ENCODE assay signal across 10 cellular contexts in the genomic region with DNA sequence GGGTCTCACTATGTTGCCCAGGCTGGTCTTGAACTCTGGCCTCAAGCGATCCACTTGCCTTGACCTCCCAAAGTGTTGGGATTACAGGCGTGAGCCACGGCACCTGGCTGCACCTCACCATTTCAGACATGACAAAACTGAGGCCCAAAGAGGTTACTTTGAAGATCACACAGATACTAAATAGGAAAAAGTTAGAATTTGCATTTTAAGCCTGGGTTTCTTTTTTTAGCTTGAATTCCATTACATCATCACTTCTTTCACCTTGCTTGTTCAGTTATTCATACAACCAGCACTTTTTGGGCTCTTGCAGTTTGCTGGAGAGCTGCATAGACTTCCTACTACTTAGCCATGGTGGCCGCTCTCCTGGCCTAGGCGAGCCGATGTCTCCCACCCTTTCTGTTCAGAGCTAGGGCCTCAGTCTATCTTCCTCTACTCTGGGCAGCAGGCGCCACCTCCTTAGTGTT. TPM values are rescaled to one million over a fixed set of nuclear protein-coding genes. Genes with fewer than 3 reads are reported as not detected.
DNase-seq lines count a peak whose midpoint lies in the region; ATAC-seq and TF ChIP-seq lines count a peak whose summit lies in the region.
"Had no signal": no experiment of that assay in that cellular context is flagged by ENCODE, and none has a peak within 500 bp of the region (broad histone marks: within the 10 kb centered on the region; RNA-seq: fewer than 3 reads in every experiment).

No MANE protein-coding gene starts in this region.

- H3K4me1 Mint-ChIP-seq in activated T-cell treated with anti-CD3 and anti-CD28 coated beads, Interleukin-2, amount 50 U/mL, for 4 hours (ENCODE audit: low read depth) = peaks cover 54% of the 10 kb centered on the region
- H3K4me1 Mint-ChIP-seq in osteocyte (ENCODE audit: unreplicated experiment) = no peaks in the 10 kb centered on the region

- H3K27me3 ChIP-seq in mesenchymal stem cell (ENCODE audit: control insufficient read depth in 1 of 2, insufficient read depth in 1 of 2, low read length in 2 of 2) = peaks cover 0 to 16% of the 10 kb centered on the region in 2 experiments

- no peak for TF ChIP-seq CTCF in osteocyte (IDR thresholded peaks at IDR 0.05)

- H2BK15ac ChIP-seq in mesenchymal stem cell (ENCODE audit: low read depth, poor library complexity, severe bottlenecking) = no peak overlapping the region

- no peak overlapping the region for H3K23ac ChIP-seq in mesenchymal stem cell (ENCODE audit: low read length in 2 of 2)

- 99% methylated on average over 5 of the region's 7 CpGs for WGBS in mesenchymal stem cell

- no peak overlapping the region for H3K14ac ChIP-seq in mesenchymal stem cell (ENCODE audit: low read length in 2 of 2)

- no peak overlapping the region for H2BK12ac ChIP-seq in mesenchymal stem cell (ENCODE audit: low read length in 2 of 2)

- H3K4me3 ChIP-seq in mesenchymal stem cell (ENCODE audit: insufficient read depth in 1 of 2, low read depth in 1 of 2, low read length in 2 of 2) = no peak overlapping the region

- peak; percentile 39 for ATAC-seq in GM18870 (IDR thresholded peaks at IDR 0.05; ENCODE audit: unreplicated experiment)
- peak; percentile 31 for ATAC-seq in HG03095 (IDR thresholded peaks at IDR 0.05; ENCODE audit: unreplicated experiment)
- peak; percentile 44 to 57 for ATAC-seq in activated T-cell treated with anti-CD3 and anti-CD28 coated beads, Interleukin-2, amount 50 U/mL, for 4 hours

- H3K36me3 ChIP-seq in mesenchymal stem cell (ENCODE audit: control insufficient read depth in 1 of 2, insufficient read depth in 2 of 2, low read depth in 1 of 2, low read length in 2 of 2) = no peaks in the 10 kb centered on the region

- no peaks in the 10 kb centered on the region for H3K79me1 ChIP-seq in mesenchymal stem cell (replicated peaks; ENCODE audit: low read length, poor library complexity, severe bottlenecking)

- no peak overlapping the region for H2AK5ac ChIP-seq in mesenchymal stem cell (ENCODE audit: low read length, severe bottlenecking)

- no peak overlapping the region for H3K27ac Mint-ChIP-seq in osteocyte (ENCODE audit: unreplicated experiment)

- peak overlapping the region; percentile 76 for H3K4me3 Mint-ChIP-seq in activated T-cell treated with anti-CD3 and anti-CD28 coated beads, Interleukin-2, amount 50 U/mL, for 4 hours
- no peak overlapping the region for H3K4me3 Mint-ChIP-seq in osteocyte (ENCODE audit: unreplicated experiment)

- no peaks in the 10 kb centered on the region for H3K36me3 Mint-ChIP-seq in activated T-cell treated with anti-CD3 and anti-CD28 coated beads, Interleukin-2, amount 50 U/mL, for 4 hours (ENCODE audit: insufficient read depth)
- no peaks in the 10 kb centered on the region for H3K36me3 Mint-ChIP-seq in osteocyte (ENCODE audit: unreplicated experiment)

- H3K4me2 ChIP-seq in mesenchymal stem cell (ENCODE audit: low read length, poor library complexity, severe bottlenecking) = no peak overlapping the region

- H3K4ac ChIP-seq in mesenchymal stem cell (ENCODE audit: low read depth in 1 of 2, low read length in 2 of 2) = no peak overlapping the region

- no peak overlapping the region for H2AFZ ChIP-seq in mesenchymal stem cell (ENCODE audit: low read depth, low read length)

- no peak overlapping the region for H2BK120ac ChIP-seq in mesenchymal stem cell (ENCODE audit: low read depth, low read length)

- H3K27me3 Mint-ChIP-seq in activated T-cell treated with anti-CD3 and anti-CD28 coated beads, Interleukin-2, amount 50 U/mL, for 4 hours (ENCODE audit: low read depth) = no peaks in the 10 kb centered on the region
- no peaks in the 10 kb centered on the region for H3K27me3 Mint-ChIP-seq in osteocyte (ENCODE audit: unreplicated experiment)

- H4K8ac ChIP-seq in mesenchymal stem cell (ENCODE audit: low read length) = no peak overlapping the region

- H3K4me1 ChIP-seq in mesenchymal stem cell (ENCODE audit: control insufficient read depth, insufficient read depth, low read depth, low read length) = peaks cover 4% of the 10 kb centered on the region

- H3K9me3 Mint-ChIP-seq in activated T-cell treated with anti-CD3 and anti-CD28 coated beads, Interleukin-2, amount 50 U/mL, for 4 hours = no peaks in the 10 kb centered on the region
- H3K9me3 Mint-ChIP-seq in osteocyte (ENCODE audit: unreplicated experiment) = peaks cover 3% of the 10 kb centered on the region

- peak; percentile 38 for DNase-seq in activated T-cell treated with anti-CD3 and anti-CD28 coated beads, Interleukin-2, amount 50 U/mL, for 4 hours
- peak; percentile 51 to 61 for DNase-seq in stimulated activated CD4-positive, alpha-beta T cell treated with anti-CD3 and anti-CD28 coated beads, Interleukin-2, amount 100 ng/mL, for 24 hours
- DNase-seq in mesenchymal stem cell (no peak), SIG-M5 (lab: John Stamatoyannopoulos, UW) (no peak), osteocyte (ENCODE audit: extremely low spot score, unreplicated experiment) (no peak), ureter (ENCODE audit: low spot score) (no peak)

- H3K18ac ChIP-seq in mesenchymal stem cell (ENCODE audit: low read depth in 1 of 2, low read length in 2 of 2) = no peak overlapping the region

- H3K9ac ChIP-seq in mesenchymal stem cell (ENCODE audit: low read length) = no peak overlapping the region

- H2BK5ac ChIP-seq in mesenchymal stem cell (ENCODE audit: low read depth, low read length, poor library complexity, severe bottlenecking) = no peak overlapping the region

- no peak overlapping the region for H4K91ac ChIP-seq in mesenchymal stem cell (ENCODE audit: low read length)

- no peak overlapping the region for H3K27ac ChIP-seq in mesenchymal stem cell (ENCODE audit: low read length, poor library complexity, severe bottlenecking)

- H3K9me3 ChIP-seq in mesenchymal stem cell (ENCODE audit: control insufficient read depth, low read length) = peaks cover 5% of the 10 kb centered on the region

RNA-seq across cellular contexts. Expression of gene CD2, which starts 16.3 kb away (rescaled TPM):
- total RNA-seq in activated T-cell treated with anti-CD3 and anti-CD28 coated beads, Interleukin-2, amount 50 U/mL, for 4 hours = 100 to 1,000 TPM; 353 to 393 (median 374) TPM
- 0.03 TPM for polyA plus RNA-seq in mesenchymal stem cell (2013, experiment 1 of 2)
- not detected for polyA plus RNA-seq in mesenchymal stem cell (2013, experiment 2 of 2)
- total RNA-seq in osteocyte (not detected in 2 replicates), ureter (7.1 TPM)
- total RNA-seq: fibroblast of lung, myocyte had no signal
- polyA plus RNA-seq: fibroblast of lung had no signal

Comparison
In these comparisons a context has a peak if more than half of its experiments do, and no peak if none do; other contexts are left out.
1. DNase-seq: peak in activated T-cell treated with anti-CD3 and anti-CD28 coated beads, Interleukin-2, amount 50 U/mL, for 4 hours (single experiment) and stimulated activated CD4-positive, alpha-beta T cell treated with anti-CD3 and anti-CD28 coated beads, Interleukin-2, amount 100 ng/mL, for 24 hours (2 of 2); none in mesenchymal stem cell (single experiment), SIG-M5 (single experiment), osteocyte (single experiment) and ureter (single experiment).
2. RNA of gene CD2, which starts 16.3 kb away (total RNA-seq): 353 to 393 TPM in activated T-cell treated with anti-CD3 and anti-CD28 coated beads, Interleukin-2, amount 50 U/mL, for 4 hours; 7.1 TPM in ureter (single experiment) and not detected in osteocyte; every median in the first group is over 10 times any median in the second.
3. Peak in every context shown above with its lines, with median percentiles within 50 percentile points of each other: ATAC-seq.